Comparison of ENCODE assay signal across 1 cellular context in genomic region chr1:39385067-39385988, GRCh38.
TF ChIP-seq lines count a peak whose summit lies in the region.

No MANE protein-coding gene starts in this region.

TF ChIP-seq in K562, 482 proteins besides CTCF, POLR2A, EP300 and RAD21 (continued from another document and continues in another):
- TF ChIP-seq POU5F1 (IDR thresholded peaks at IDR 0.05; ENCODE audit: borderline replicate concordance, low read depth, low read length, partially characterized antibody) = no peak
- TF ChIP-seq MLX (CRISPR knock-in tag; conservative IDR thresholded peaks at IDR 0.05) = 0 out of 4 replicates have a peak, but pooled peaks of 1 of the 2 experiments have one; percentile 4
- TF ChIP-seq NFXL1 (CRISPR knock-in tag; IDR thresholded peaks at IDR 0.05) = no peak
- TF ChIP-seq CHD2 (IDR thresholded peaks at IDR 0.05; ENCODE audit: low read depth, low read length) = no peak
- no peak for TF ChIP-seq RBM15 (IDR thresholded peaks at IDR 0.05; ENCODE audit: insufficient read depth, low read length)
- no peak for TF ChIP-seq KLF1 (tag; IDR thresholded peaks at IDR 0.05)
- no peak for TF ChIP-seq NCOA1 (IDR thresholded peaks at IDR 0.05; ENCODE audit: low read depth)
- TF ChIP-seq GTF2B (IDR thresholded peaks at IDR 0.05; ENCODE audit: extremely low read depth, insufficient read length) = no peak
- TF ChIP-seq HSF4 (CRISPR knock-in tag; IDR thresholded peaks at IDR 0.05; ENCODE audit: borderline replicate concordance) = peak; percentile 47; the same call in 1 of the 2 replicates
- TF ChIP-seq ZNF224 (CRISPR knock-in tag; IDR thresholded peaks at IDR 0.05) = no peak
- TF ChIP-seq ZNF232 (CRISPR knock-in tag; IDR thresholded peaks at IDR 0.05) = no peak
- TF ChIP-seq ZNF436 (CRISPR knock-in tag; IDR thresholded peaks at IDR 0.05) = no peak
- no peak for TF ChIP-seq TRIM28 (IDR thresholded peaks at IDR 0.05)
- TF ChIP-seq ZBTB49 (CRISPR knock-in tag; IDR thresholded peaks at IDR 0.05; ENCODE audit: borderline replicate concordance) = no peak
- TF ChIP-seq CC2D1A (IDR thresholded peaks at IDR 0.05) = peak; percentile 90
- no peak for TF ChIP-seq ZBTB9 (CRISPR knock-in tag; IDR thresholded peaks at IDR 0.05)
- no peak for TF ChIP-seq E2F5 (CRISPR knock-in tag; IDR thresholded peaks at IDR 0.05)
- TF ChIP-seq ZBTB7A (IDR thresholded peaks at IDR 0.05; ENCODE audit: borderline replicate concordance, control insufficient read depth, low read depth, low read length) = no peak
- TF ChIP-seq NFE2 (IDR thresholded peaks at IDR 0.05; ENCODE audit: low read depth) = no peak
- TF ChIP-seq MGA (IDR thresholded peaks at IDR 0.05) = peak; percentile 98
- no peak for TF ChIP-seq CEBPB (tag; IDR thresholded peaks at IDR 0.05)
- peak; percentile 35; the same call in 1 of the 2 replicates for TF ChIP-seq ELF4 (CRISPR knock-in tag; IDR thresholded peaks at IDR 0.05)
- peak; percentile 31; the same call in 1 of the 2 replicates for TF ChIP-seq ZBTB2 (IDR thresholded peaks at IDR 0.05)
- TF ChIP-seq ZNF592 (IDR thresholded peaks at IDR 0.05) = peak; percentile 99
- no peak for TF ChIP-seq KDM5B (IDR thresholded peaks at IDR 0.05; ENCODE audit: insufficient replicate concordance, low read depth, low read length)
- no peak for TF ChIP-seq MAFG (tag; conservative IDR thresholded peaks at IDR 0.05)
- TF ChIP-seq TEAD2 (tag; IDR thresholded peaks at IDR 0.05) = no peak
